In the genomic region with DNA sequence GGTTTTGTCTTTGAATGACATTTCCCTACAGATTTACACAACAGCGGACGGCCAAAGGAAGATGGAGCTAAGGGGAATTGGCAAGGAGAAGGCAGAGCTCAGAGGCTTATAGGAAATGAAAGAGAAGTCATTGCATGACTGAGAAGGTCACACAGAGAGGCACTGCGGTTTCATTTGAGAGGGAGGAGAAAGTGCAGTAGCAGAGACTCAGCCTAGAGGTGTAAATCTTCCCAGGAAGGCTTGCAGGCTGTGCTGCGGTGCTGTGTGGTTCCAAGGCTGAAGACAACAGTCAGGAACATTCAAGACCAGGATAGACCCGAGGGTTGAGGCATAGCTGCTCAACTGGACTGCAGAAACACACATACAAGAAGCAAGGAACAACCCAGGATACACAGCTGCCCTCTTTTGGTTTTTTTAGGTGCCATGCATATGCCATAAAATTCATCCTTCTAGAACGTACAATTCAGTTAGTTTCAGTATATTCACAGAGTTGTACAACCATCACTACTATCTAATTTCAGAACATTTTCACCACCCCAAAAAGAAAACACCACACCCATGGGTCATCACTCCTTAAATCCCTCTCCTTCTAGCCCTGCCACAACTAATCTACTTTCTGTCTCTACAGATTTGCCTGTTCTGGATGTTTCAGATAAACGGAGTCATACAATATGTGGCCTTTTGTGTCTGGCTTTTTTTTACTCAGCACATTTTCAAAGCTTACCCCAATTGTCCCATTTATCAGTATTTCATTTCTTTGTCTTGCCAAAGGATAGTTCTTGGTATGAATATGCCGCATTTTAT, we compare ENCODE assay signal across 7 cellular contexts.
DNase-seq lines count a peak whose midpoint lies in the region; ATAC-seq, FAIRE-seq and TF ChIP-seq lines count a peak whose summit lies in the region.
"Not testable (repeated sequence)": the region's sequence is repeated elsewhere in the genome, so short reads cannot be mapped to it uniquely, and the experiment has no call there.

No MANE protein-coding gene starts in this region.

- H3K4me1 ChIP-seq in MM.1S (ENCODE audit: low read length); lower lobe of right lung: not testable (repeated sequence)

- not testable (repeated sequence) for H3F3A ChIP-seq in MM.1S (ENCODE audit: insufficient read depth, low read length)

- peak; percentile 83 for ATAC-seq in GM21576 (IDR thresholded peaks at IDR 0.05; ENCODE audit: unreplicated experiment)
- peak; percentile 73 for ATAC-seq in HG03064 (IDR thresholded peaks at IDR 0.05; ENCODE audit: low read depth, unreplicated experiment)
- ATAC-seq in lower lobe of right lung, result peak; percentile 68 to 69

- POLR2A ChIA-PET in activated CD4-positive, alpha-beta memory T cell treated with anti-CD3 and anti-CD28 coated beads for 36 hours (lab: Charles Lee), result not testable (repeated sequence)

- H4K20me1 ChIP-seq in MM.1S (ENCODE audit: insufficient read depth, low read length), result not testable (repeated sequence)

- not testable (repeated sequence) for DNase-seq in GM18507 (ENCODE audit: extremely low spot score, insufficient read length, low read depth); MM.1S; lower lobe of right lung
- peak; percentile 28 for DNase-seq in activated CD4-positive, alpha-beta memory T cell treated with anti-CD3 and anti-CD28 coated beads for 36 hours
- DNase-seq in T47D (ENCODE audit: low read depth in 1 of 2, low spot score in 1 of 2), result peak; percentile 0 to 4

- not testable (repeated sequence) for H3K4me1 Mint-ChIP-seq in activated CD4-positive, alpha-beta memory T cell treated with anti-CD3 and anti-CD28 coated beads for 36 hours (ENCODE audit: low read depth)

- H3K9me3 ChIP-seq in MM.1S (replicated peaks; ENCODE audit: insufficient read depth, low read length); lower lobe of right lung: not testable (repeated sequence)

- in situ Hi-C loops in T47D (cut with HindIII; ENCODE audit: low pct_unique_long_range_greater_than_20kb, low sequenced_read_pairs), result not testable (repeated sequence)

- FAIRE-seq in GM18507 (lab: Jason Lieb, UNC), result peak; percentile 9

- H3K4me2 ChIP-seq in MM.1S (ENCODE audit: low read depth, low read length), result peak overlapping the region; percentile 43; the same call in 1 of the 2 replicates

- H3K27me3 ChIP-seq in MM.1S (replicated peaks; ENCODE audit: insufficient read depth, low read length); lower lobe of right lung (ENCODE audit: low read depth): not testable (repeated sequence)

- not testable (repeated sequence) for H3K79me2 ChIP-seq in MM.1S (ENCODE audit: low read length)

- intact Hi-C loops in activated CD4-positive, alpha-beta memory T cell treated with anti-CD3 and anti-CD28 coated beads for 36 hours (cut with micrococcal nuclease); lower lobe of right lung (cut with DNase I): not testable (repeated sequence)

- H3K9me3 Mint-ChIP-seq in activated CD4-positive, alpha-beta memory T cell treated with anti-CD3 and anti-CD28 coated beads for 36 hours, result not testable (repeated sequence)

- H3K27ac Mint-ChIP-seq in activated CD4-positive, alpha-beta memory T cell treated with anti-CD3 and anti-CD28 coated beads for 36 hours, result not testable (repeated sequence)

- TF ChIP-seq CTCF in MM.1S (IDR thresholded peaks at IDR 0.05; ENCODE audit: low read length); lower lobe of right lung (IDR thresholded peaks at IDR 0.05): not testable (repeated sequence)

- not testable (repeated sequence) for H3K9ac ChIP-seq in MM.1S (ENCODE audit: low read length)

- H3K4me3 ChIP-seq in MM.1S (ENCODE audit: low read length); lower lobe of right lung: not testable (repeated sequence)

- H3K36me3 ChIP-seq in MM.1S (replicated peaks; ENCODE audit: insufficient read depth, low read length); lower lobe of right lung: not testable (repeated sequence)

- H2AFZ ChIP-seq in MM.1S (ENCODE audit: low read length), result not testable (repeated sequence)

- H3K27me3 Mint-ChIP-seq in activated CD4-positive, alpha-beta memory T cell treated with anti-CD3 and anti-CD28 coated beads for 36 hours, result not testable (repeated sequence)

- H3K9me2 ChIP-seq in MM.1S (replicated peaks; ENCODE audit: insufficient read depth, low read length), result not testable (repeated sequence)

- not testable (repeated sequence) for H3K36me3 Mint-ChIP-seq in activated CD4-positive, alpha-beta memory T cell treated with anti-CD3 and anti-CD28 coated beads for 36 hours

- CTCF ChIA-PET in activated CD4-positive, alpha-beta memory T cell treated with anti-CD3 and anti-CD28 coated beads for 36 hours (lab: Charles Lee), result not testable (repeated sequence)

- H3K27ac ChIP-seq in MM.1S (ENCODE audit: low read length); lower lobe of right lung: not testable (repeated sequence)

- H3K4me3 Mint-ChIP-seq in activated CD4-positive, alpha-beta memory T cell treated with anti-CD3 and anti-CD28 coated beads for 36 hours, result peak overlapping the region; percentile 17
